In the genomic region with DNA sequence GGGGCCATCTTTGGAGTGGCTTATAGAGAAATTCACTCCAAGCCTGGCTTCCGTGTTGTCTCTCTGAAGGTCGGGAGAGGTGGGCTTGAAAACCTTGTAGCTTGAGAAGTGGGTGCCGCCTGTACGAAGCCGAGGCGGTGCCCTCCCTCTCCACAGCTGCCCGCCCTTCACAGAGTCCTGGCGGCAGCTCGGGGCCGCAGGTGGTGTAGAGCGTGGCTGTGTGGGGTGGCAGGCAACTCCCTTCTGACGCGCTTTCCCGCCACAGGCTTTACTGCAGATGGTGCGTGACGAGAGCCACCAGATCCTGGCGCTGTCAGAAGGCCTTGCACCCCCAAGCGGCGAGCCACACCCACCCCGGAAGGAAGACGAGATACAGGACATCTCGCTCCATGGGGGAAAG, we compare ENCODE assay signal across 12 cellular contexts. TPM values are rescaled to one million over a fixed set of nuclear protein-coding genes. Genes with fewer than 3 reads are reported as not detected.
DNase-seq lines count a peak whose midpoint lies in the region; ATAC-seq and TF ChIP-seq lines count a peak whose summit lies in the region.
"Had no signal": no experiment of that assay in that cellular context is flagged by ENCODE, and none has a peak within 500 bp of the region (broad histone marks: within the 10 kb centered on the region; RNA-seq: fewer than 3 reads in every experiment).

No MANE protein-coding gene starts in this region.

- H3K4me1 Mint-ChIP-seq in glutamatergic neuron (ENCODE audit: low read depth, unreplicated experiment): peaks cover 5% of the 10 kb centered on the region

- H3K79me2 ChIP-seq in trophoblast cell (ENCODE audit: control insufficient read depth, insufficient read depth, low read length, poor library complexity): no peaks in the 10 kb centered on the region

- no peaks in the 10 kb centered on the region for H3K27me3 ChIP-seq in trophoblast cell (ENCODE audit: insufficient read depth, low read length)

- H4K8ac ChIP-seq in trophoblast cell (ENCODE audit: low read depth, low read length): no peak overlapping the region

- H3K9me3 Mint-ChIP-seq in glutamatergic neuron (ENCODE audit: unreplicated experiment): peaks cover 6% of the 10 kb centered on the region

- no peak overlapping the region for H3K23ac ChIP-seq in trophoblast cell (ENCODE audit: low read length)

- H4K91ac ChIP-seq in trophoblast cell (ENCODE audit: low read depth, low read length): no peak overlapping the region

- DNase-seq in NCI-H510A treated with DMSO at 0.1 percent for 48 hours (lab: John Stamatoyannopoulos, UW) (peak; percentile 67), glutamatergic neuron (no peak), trophoblast cell (no peak), substantia nigra (lab: John Stamatoyannopoulos, UW) (no peak)
- DNase-seq in activated CD8-positive, alpha-beta memory T cell treated with anti-CD3 and anti-CD28 coated beads, Interleukin-2, amount 50 U/mL, for 24 hours (ENCODE audit: extremely low read depth): peak; percentile 47
- DNase-seq in stimulated activated CD8-positive, alpha-beta memory T cell treated with anti-CD3 and anti-CD28 coated beads, Interleukin-7, amount 100 ng/mL, for 48 hours (ENCODE audit: extremely low read depth in 1 of 2, low read depth in 1 of 2): peak; percentile 30 to 73
- DNase-seq: midbrain had no signal

- H3K27ac ChIP-seq in trophoblast cell (ENCODE audit: low read depth, low read length): no peak overlapping the region
- H3K27ac ChIP-seq in substantia nigra (ENCODE audit: low read depth, low read length, poor library complexity, severe bottlenecking): no peak overlapping the region
- H3K27ac ChIP-seq: coronary artery, KMS-11, VCaP had no signal

- no peak overlapping the region for H2BK5ac ChIP-seq in trophoblast cell (ENCODE audit: low read depth, low read length, poor library complexity)

- peaks cover 2% of the 10 kb centered on the region for H3K9me3 ChIP-seq in trophoblast cell (ENCODE audit: insufficient read depth, low read depth, low read length)

- no peaks in the 10 kb centered on the region for H3K79me1 ChIP-seq in trophoblast cell (ENCODE audit: low read length)

- H4K12ac ChIP-seq in trophoblast cell (ENCODE audit: low read depth, low read length): no peak overlapping the region

- ATAC-seq in GM21619 (IDR thresholded peaks at IDR 0.05; ENCODE audit: unreplicated experiment): no peak
- ATAC-seq in GM18873 (IDR thresholded peaks at IDR 0.05; ENCODE audit: low FRiP score, unreplicated experiment): no peak

- no peak overlapping the region for H2AFZ ChIP-seq in trophoblast cell (ENCODE audit: insufficient read depth, low read length, poor library complexity)

- peak overlapping the region; percentile 83 for H3K27ac Mint-ChIP-seq in glutamatergic neuron (ENCODE audit: unreplicated experiment)

- H3K27me3 Mint-ChIP-seq in glutamatergic neuron (ENCODE audit: unreplicated experiment): peaks cover 4% of the 10 kb centered on the region

- WGBS in trophoblast cell (ENCODE audit: extremely low coverage, insufficient coverage, insufficient read length): no CpG with 5 or more reads among the region's 22 CpGs

- no peaks in the 10 kb centered on the region for H3K4me1 ChIP-seq in trophoblast cell (ENCODE audit: control insufficient read depth in 1 of 2, insufficient read depth in 2 of 2, low read length in 2 of 2)

- no peak overlapping the region for H2AK5ac ChIP-seq in trophoblast cell (ENCODE audit: low read length)

- H3K4me3 ChIP-seq in trophoblast cell (ENCODE audit: low read depth, low read length): no peak overlapping the region
- H3K4me3 ChIP-seq: coronary artery had no signal

- H3K14ac ChIP-seq in trophoblast cell (ENCODE audit: low read length): no peak overlapping the region

- no peak overlapping the region for H3K18ac ChIP-seq in trophoblast cell (ENCODE audit: low read length)

- no peaks in the 10 kb centered on the region for H3K36me3 Mint-ChIP-seq in glutamatergic neuron (ENCODE audit: unreplicated experiment)

- no peak for TF ChIP-seq CTCF in glutamatergic neuron (IDR thresholded peaks at IDR 0.05; ENCODE audit: partially characterized antibody, unreplicated experiment)

- H3K4me3 Mint-ChIP-seq in glutamatergic neuron (ENCODE audit: unreplicated experiment): no peak overlapping the region

- no peak overlapping the region for H2BK120ac ChIP-seq in trophoblast cell (ENCODE audit: insufficient read depth, low read length, poor library complexity)

- H3K9ac ChIP-seq in trophoblast cell (ENCODE audit: low read length): no peak overlapping the region
- H3K9ac ChIP-seq: KMS-11 had no signal

- no peak overlapping the region for H2BK12ac ChIP-seq in trophoblast cell (ENCODE audit: low read length)

- no peak overlapping the region for H3K4me2 ChIP-seq in trophoblast cell (ENCODE audit: low read length)
- H3K4me2 ChIP-seq: KMS-11 had no signal

- H3K36me3 ChIP-seq in trophoblast cell (ENCODE audit: control insufficient read depth in 1 of 2, insufficient read depth in 2 of 2, low read length in 2 of 2): peaks cover 69 to 72% of the 10 kb centered on the region in 2 experiments

- no peak overlapping the region for H3K4ac ChIP-seq in trophoblast cell (ENCODE audit: low read depth, low read length)

RNA-seq across cellular contexts. Expression of gene DIP2A, which starts 33.1 kb away (rescaled TPM):
- total RNA-seq in glutamatergic neuron (ENCODE audit: unreplicated experiment): 55.4 TPM
- polyA plus RNA-seq in trophoblast cell (2013): 21.7 and 21.9 TPM in 2 replicates

Comparison
In these comparisons a context has a peak if more than half of its experiments do, and no peak if none do; other contexts are left out.
1. DNase-seq: peak in NCI-H510A treated with DMSO at 0.1 percent for 48 hours (single experiment), activated CD8-positive, alpha-beta memory T cell treated with anti-CD3 and anti-CD28 coated beads, Interleukin-2, amount 50 U/mL, for 24 hours (single experiment) and stimulated activated CD8-positive, alpha-beta memory T cell treated with anti-CD3 and anti-CD28 coated beads, Interleukin-7, amount 100 ng/mL, for 48 hours (2 of 2); none in glutamatergic neuron (single experiment), trophoblast cell (0 of 2) and substantia nigra (0 of 49).